15 cellular contexts compared by ENCODE assay signal in genomic region chr1:31855038-31855845, GRCh38. TPM values are rescaled to one million over a fixed set of nuclear protein-coding genes. Genes with fewer than 3 reads are reported as not detected.
A peak's percentile ranks its signal among the peaks of the same experiment; 100 is the strongest.
DNase-seq lines count a peak whose midpoint lies in the region; ATAC-seq and TF ChIP-seq lines count a peak whose summit lies in the region.
"Had no signal": no experiment of that assay in that cellular context is flagged by ENCODE, and none has a peak within 500 bp of the region (broad histone marks: within the 10 kb centered on the region; RNA-seq: fewer than 3 reads in every experiment).

No MANE protein-coding gene starts in this region.

- TF ChIP-seq CTCF in MCF 10A (IDR thresholded peaks at IDR 0.05; ENCODE audit: unreplicated experiment) = no peak
- TF ChIP-seq CTCF in breast epithelium (IDR thresholded peaks at IDR 0.05) = no peak
- no peak for TF ChIP-seq CTCF in PC-3 (conservative IDR thresholded peaks at IDR 0.05; ENCODE audit: low read depth, low read length)

- no peaks in the 10 kb centered on the region for H3K79me2 ChIP-seq in PC-3 (ENCODE audit: low read length)

- intact Hi-C loops in MCF 10A (cut with micrococcal nuclease) = no loop called here
- intact Hi-C loops in breast epithelium (cut with DNase I; ENCODE audit: low total_unique reads) = no loop called here
- intact Hi-C loops in PC-3 (cut with micrococcal nuclease) = no loop called here

- no peaks in the 10 kb centered on the region for H3K27me3 ChIP-seq in breast epithelium
- no peaks in the 10 kb centered on the region for H3K27me3 ChIP-seq in PC-3 (ENCODE audit: low read length)
- H3K27me3 ChIP-seq: testis had no signal

- peak overlapping the region; percentile 44; the same call in 1 of the 2 replicates for H3K4me2 ChIP-seq in PC-3 (ENCODE audit: low read length)

- H3K27ac ChIP-seq in breast epithelium = no peak overlapping the region
- 0 out of 2 replicates have a peak overlapping the region, but pooled peaks have one; percentile 22 for H3K27ac ChIP-seq in PC-3 (ENCODE audit: low read length)
- H3K27ac ChIP-seq: testis had no signal

- CTCF ChIA-PET in MCF 10A (lab: Yijun Ruan, JAX) (no interaction called here), PC-3 (lab: Charles Lee) (no interaction called here)

- no peaks in the 10 kb centered on the region for H3F3A ChIP-seq in PC-3 (ENCODE audit: low read length, unreplicated experiment)

- H3K4me3 ChIP-seq in breast epithelium (no peak overlapping the region), PC-3 (ENCODE audit: low read length) (no peak overlapping the region)
- H3K4me3 ChIP-seq: testis had no signal

- H3K9me3 Mint-ChIP-seq in MCF 10A (ENCODE audit: unreplicated experiment) = no peaks in the 10 kb centered on the region
- H3K9me3 Mint-ChIP-seq in activated naive CD8-positive, alpha-beta T cell treated with anti-CD3 and anti-CD28 coated beads, Interleukin-2, amount 50 U/mL, for 24 hours = no peaks in the 10 kb centered on the region
- H3K9me3 Mint-ChIP-seq: CD14-positive monocyte; central memory CD8-positive, alpha-beta T cell; natural killer cell treated with Interleukin-12 subunit alpha and Interleukin-12 subunit beta and Interleukin-15 and Interleukin-18, amount 100 ng/mL, for 72 hours had no signal

- H3K27me3 Mint-ChIP-seq in MCF 10A (ENCODE audit: insufficient read depth, unreplicated experiment) = no peaks in the 10 kb centered on the region
- no peaks in the 10 kb centered on the region for H3K27me3 Mint-ChIP-seq in activated naive CD8-positive, alpha-beta T cell treated with anti-CD3 and anti-CD28 coated beads, Interleukin-2, amount 50 U/mL, for 24 hours
- H3K27me3 Mint-ChIP-seq: central memory CD8-positive, alpha-beta T cell; natural killer cell treated with Interleukin-12 subunit alpha and Interleukin-12 subunit beta and Interleukin-15 and Interleukin-18, amount 100 ng/mL, for 72 hours had no signal

- H3K9me2 ChIP-seq in PC-3 (replicated peaks; ENCODE audit: low read length) = no peaks in the 10 kb centered on the region

- peak; percentile 13 for DNase-seq in MCF 10A (ENCODE audit: unreplicated experiment)
- DNase-seq in breast epithelium (ENCODE audit: low spot score in 2 of 2) = no peak
- DNase-seq in PC-3 = peak; percentile 56
- peak; percentile 52 for DNase-seq in fibroblast of gingiva (ENCODE audit: low read depth)
- peak; percentile 21 for DNase-seq in stromal cell of bone marrow (ENCODE audit: low read depth)
- DNase-seq in stimulated activated naive CD8-positive, alpha-beta T cell treated with anti-CD3 and anti-CD28 coated beads, Interleukin-15, Interleukin-2, amounts not matched to agents 100 U/mL and 50 U/mL, for 24 hours = no peak
- DNase-seq in activated naive CD8-positive, alpha-beta T cell treated with anti-CD3 and anti-CD28 coated beads, Interleukin-2, amount 50 U/mL, for 24 hours = no peak
- no peak for DNase-seq in germinal center (ENCODE audit: low spot score)
- DNase-seq: NCI-H1417 treated with DMSO at 0.1 percent for 48 hours; Right ventricle myocardium superior; stimulated activated CD4-positive, alpha-beta T cell treated with anti-CD3 and anti-CD28 coated beads, Interleukin-2, amount 100 ng/mL, for 24 hours; testis had no signal

- H3K9me3 ChIP-seq in breast epithelium = no peaks in the 10 kb centered on the region
- H3K9me3 ChIP-seq in PC-3 (ENCODE audit: low read length) = no peaks in the 10 kb centered on the region
- H3K9me3 ChIP-seq: testis had no signal

- POLR2A ChIA-PET in MCF 10A (lab: Yijun Ruan, JAX) (no interaction called here), PC-3 (lab: Charles Lee; ENCODE audit: unreplicated experiment) (no interaction called here)

- no peak overlapping the region for H3K9ac ChIP-seq in PC-3 (ENCODE audit: low read length)

- no peaks in the 10 kb centered on the region for H3K4me1 Mint-ChIP-seq in MCF 10A (ENCODE audit: insufficient read depth, unreplicated experiment)
- no peaks in the 10 kb centered on the region for H3K4me1 Mint-ChIP-seq in activated naive CD8-positive, alpha-beta T cell treated with anti-CD3 and anti-CD28 coated beads, Interleukin-2, amount 50 U/mL, for 24 hours
- H3K4me1 Mint-ChIP-seq: CD14-positive monocyte; central memory CD8-positive, alpha-beta T cell had no signal

- no peak overlapping the region for H3K27ac Mint-ChIP-seq in MCF 10A (ENCODE audit: low read depth, unreplicated experiment)
- H3K27ac Mint-ChIP-seq in activated naive CD8-positive, alpha-beta T cell treated with anti-CD3 and anti-CD28 coated beads, Interleukin-2, amount 50 U/mL, for 24 hours = no peak overlapping the region
- H3K27ac Mint-ChIP-seq: CD14-positive monocyte; natural killer cell treated with Interleukin-12 subunit alpha and Interleukin-12 subunit beta and Interleukin-15 and Interleukin-18, amount 100 ng/mL, for 72 hours had no signal

- BruUV-seq in MCF 10A (replicated peaks; lab: Mats Ljungman, UMichigan) (no TSS peak), PC-3 (replicated peaks; lab: Mats Ljungman, UMichigan) (no TSS peak)

- peak overlapping the region; percentile 84 for H2AFZ ChIP-seq in PC-3 (ENCODE audit: low read length)

- H3K36me3 Mint-ChIP-seq in MCF 10A (ENCODE audit: insufficient read depth, unreplicated experiment) = no peaks in the 10 kb centered on the region
- no peaks in the 10 kb centered on the region for H3K36me3 Mint-ChIP-seq in activated naive CD8-positive, alpha-beta T cell treated with anti-CD3 and anti-CD28 coated beads, Interleukin-2, amount 50 U/mL, for 24 hours (ENCODE audit: low read depth)
- H3K36me3 Mint-ChIP-seq: CD14-positive monocyte; natural killer cell treated with Interleukin-12 subunit alpha and Interleukin-12 subunit beta and Interleukin-15 and Interleukin-18, amount 100 ng/mL, for 72 hours had no signal

- peak; percentile 94 for ATAC-seq in PC-3
- no peak for ATAC-seq in stimulated activated naive CD8-positive, alpha-beta T cell treated with anti-CD3 and anti-CD28 coated beads, Interleukin-15, Interleukin-2, amounts not matched to agents 100 U/mL and 50 U/mL, for 24 hours
- no peak for ATAC-seq in activated naive CD8-positive, alpha-beta T cell treated with anti-CD3 and anti-CD28 coated beads, Interleukin-2, amount 50 U/mL, for 24 hours
- ATAC-seq: natural killer cell treated with Interleukin-12 subunit alpha and Interleukin-12 subunit beta and Interleukin-15 and Interleukin-18, amount 100 ng/mL, for 72 hours had no signal

- H3K4me3 Mint-ChIP-seq in MCF 10A (ENCODE audit: unreplicated experiment) = no peak overlapping the region
- H3K4me3 Mint-ChIP-seq in activated naive CD8-positive, alpha-beta T cell treated with anti-CD3 and anti-CD28 coated beads, Interleukin-2, amount 50 U/mL, for 24 hours = no peak overlapping the region
- H3K4me3 Mint-ChIP-seq: CD14-positive monocyte; central memory CD8-positive, alpha-beta T cell; natural killer cell treated with Interleukin-12 subunit alpha and Interleukin-12 subunit beta and Interleukin-15 and Interleukin-18, amount 100 ng/mL, for 72 hours had no signal

- no peaks in the 10 kb centered on the region for H4K20me1 ChIP-seq in PC-3 (ENCODE audit: low read length)

- no peak for TF ChIP-seq POLR2A in breast epithelium (IDR thresholded peaks at IDR 0.05)

- no peaks in the 10 kb centered on the region for H3K36me3 ChIP-seq in breast epithelium
- H3K36me3 ChIP-seq in PC-3 (ENCODE audit: low read depth, low read length) = no peaks in the 10 kb centered on the region

- H3K4me1 ChIP-seq in breast epithelium = no peaks in the 10 kb centered on the region
- H3K4me1 ChIP-seq in PC-3 (ENCODE audit: insufficient read depth, low read length) = peaks cover 11% of the 10 kb centered on the region
- H3K4me1 ChIP-seq: testis had no signal

RNA-seq across cellular contexts. Expression of gene SPOCD1, which starts 39.4 kb away (rescaled TPM):
- total RNA-seq in MCF 10A (2022) = 0.47 and 0.59 TPM in 2 replicates
- 10 to 100 TPM in 1 of 3 donors, 1 to 10 TPM in 1, under 1 TPM in 1; 0.15 to 11.1 (median 1.1) TPM for total RNA-seq in breast epithelium
- 4.1 and 5.4 TPM in 2 replicates for total RNA-seq in PC-3 (2014; rRNA removed)
- total RNA-seq: natural killer cell treated with Interleukin-12 subunit alpha and Interleukin-12 subunit beta and Interleukin-15 and Interleukin-18, amount 100 ng/mL, for 72 hours; Right ventricle myocardium superior had no signal

Comparison
In these comparisons a context has a peak if more than half of its experiments do, and no peak if none do; other contexts are left out.
1. DNase-seq: peak in MCF 10A (single experiment), PC-3 (single experiment), fibroblast of gingiva (single experiment) and stromal cell of bone marrow (single experiment); none in breast epithelium (0 of 2), stimulated activated naive CD8-positive, alpha-beta T cell treated with anti-CD3 and anti-CD28 coated beads, Interleukin-15, Interleukin-2, amounts not matched to agents 100 U/mL and 50 U/mL, for 24 hours (single experiment), activated naive CD8-positive, alpha-beta T cell treated with anti-CD3 and anti-CD28 coated beads, Interleukin-2, amount 50 U/mL, for 24 hours (single experiment) and germinal center (single experiment).